Comparison of ENCODE assay signal across 9 cellular contexts in genomic region chr1:68785328-68785727, GRCh38.
"Had no signal": no experiment of that assay in that cellular context is flagged by ENCODE, and none has a peak within 500 bp of the region (broad histone marks: within the 10 kb centered on the region; RNA-seq: fewer than 3 reads in every experiment).

No MANE protein-coding gene starts in this region.

- H3K27ac ChIP-seq: GM23248 had no signal

- H3K9me3 ChIP-seq: HAP-1 had no signal

- H3K36me3 ChIP-seq: HAP-1 had no signal

- H3K4me3 Mint-ChIP-seq: GM23338, H9, HFFc6 had no signal

- H2AFZ ChIP-seq: GM23248, GM23338 had no signal

- H3K9ac ChIP-seq: GM23248 had no signal

- H3K27ac Mint-ChIP-seq: GM23338, H9, HFFc6 had no signal

- H3K4me2 ChIP-seq: GM23338 had no signal

- H3K4me3 ChIP-seq: GM23248, GM23338, HAP-1 had no signal

- DNase-seq: GM23248, GOT3, H7, H9, HCEC 1CT, HFFc6 had no signal

- H3K4me1 Mint-ChIP-seq: GM23338, H9 had no signal

- ATAC-seq: GM23338, HCT116 had no signal
